Comparison of ENCODE assay signal across 17 cellular contexts in the genomic region with DNA sequence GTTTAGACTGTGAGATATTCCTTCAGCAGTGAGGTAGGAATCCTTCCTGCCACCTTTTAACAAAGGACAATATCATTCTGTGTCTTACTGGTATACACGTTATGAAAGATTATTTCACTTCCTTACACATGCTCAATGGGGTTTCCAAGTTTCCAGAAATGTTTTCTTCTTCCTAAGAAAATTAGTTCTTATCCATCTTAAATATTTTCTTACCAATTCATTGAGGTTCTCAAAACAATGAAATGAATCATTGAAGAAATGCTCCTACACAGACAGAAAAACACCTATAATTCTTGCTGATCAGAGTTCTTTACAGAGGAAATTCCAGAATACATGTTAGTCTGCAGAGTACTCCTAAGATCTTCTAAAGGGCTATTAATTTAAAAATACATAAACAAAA. TPM values are rescaled to one million over a fixed set of nuclear protein-coding genes. Genes with fewer than 3 reads are reported as not detected.
DNase-seq lines count a peak whose midpoint lies in the region; ATAC-seq, FAIRE-seq and TF ChIP-seq lines count a peak whose summit lies in the region.
"Had no signal": no experiment of that assay in that cellular context is flagged by ENCODE, and none has a peak within 500 bp of the region (broad histone marks: within the 10 kb centered on the region; RNA-seq: fewer than 3 reads in every experiment).

No MANE protein-coding gene starts in this region.

- dilution Hi-C loops in endothelial cell of umbilical vein (cut with MboI; ENCODE audit: extremely low pct_ligation_motif_present, low sequenced_read_pairs) = no loop called here

- H3K27ac ChIP-seq in BLaER1 (no peak overlapping the region), endothelial cell of umbilical vein (ENCODE audit: insufficient read depth, low read depth, low read length) (no peak overlapping the region), osteoblast (ENCODE audit: low read depth, low read length) (peak overlapping the region; percentile 73)

- no peak for FAIRE-seq in endothelial cell of umbilical vein (lab: Jason Lieb, UNC)

- intact Hi-C loops in endothelial cell of umbilical vein (cut with micrococcal nuclease) = loop anchor here (2.0 kb wide), 1 partner anchor 322 kb away; no protein-coding TSS in a partner anchor

- DNase-seq in NCI-H226 = peak; percentile 10
- peak; percentile 24 for DNase-seq in endothelial cell of umbilical vein (ENCODE audit: low read depth, low spot score)
- no peak for DNase-seq in osteoblast (ENCODE audit: insufficient read length, low spot score, missing footprints)
- DNase-seq: Calu3; CD4-positive, alpha-beta memory T cell; KBM-7; NCI-H1436 treated with DMSO at 0.1 percent for 48 hours; NCI-H2081 treated with DMSO at 0.1 percent for 48 hours; NCI-H510A treated with DMSO at 0.1 percent for 48 hours; NCI-H82 had no signal

- BruUV-seq in endothelial cell of umbilical vein (replicated peaks; lab: Mats Ljungman, UMichigan) = no TSS peak

- CTCF ChIA-PET in endothelial cell of umbilical vein (lab: Charles Lee) = no interaction called here

- POLR2A ChIA-PET in endothelial cell of umbilical vein (lab: Charles Lee) = no interaction called here

- no peak for ATAC-seq in GM19324 (IDR thresholded peaks at IDR 0.05; ENCODE audit: low FRiP score, unreplicated experiment)
- no peak for ATAC-seq in HG02973 (IDR thresholded peaks at IDR 0.05; ENCODE audit: unreplicated experiment)
- ATAC-seq in GM18868 (IDR thresholded peaks at IDR 0.05; ENCODE audit: unreplicated experiment) = no peak
- ATAC-seq: GM23338, HCT116, Right ventricle myocardium inferior had no signal

- H3K36me3 ChIP-seq in BLaER1 (no peaks in the 10 kb centered on the region), endothelial cell of umbilical vein (ENCODE audit: control insufficient read depth in 2 of 2, extremely low read depth in 1 of 2, insufficient read depth in 2 of 2, low read length in 2 of 2) (no peaks in the 10 kb centered on the region), osteoblast (ENCODE audit: insufficient read depth, low read length) (no peaks in the 10 kb centered on the region)

- H4K20me1 ChIP-seq in BLaER1 (no peaks in the 10 kb centered on the region), endothelial cell of umbilical vein (replicated peaks; ENCODE audit: control insufficient read depth, extremely low read depth, insufficient read depth, low read length) (no peaks in the 10 kb centered on the region), osteoblast (ENCODE audit: insufficient read depth, low read length) (no peaks in the 10 kb centered on the region)

- no peaks in the 10 kb centered on the region for H3K79me2 ChIP-seq in endothelial cell of umbilical vein (ENCODE audit: control insufficient read depth, insufficient read depth, low read length)
- no peaks in the 10 kb centered on the region for H3K79me2 ChIP-seq in osteoblast (ENCODE audit: insufficient read depth, low read length)

- H3K4me1 ChIP-seq in BLaER1 (peaks cover 36% of the 10 kb centered on the region), endothelial cell of umbilical vein (ENCODE audit: control insufficient read depth, extremely low read depth, insufficient read depth, low read length) (peaks cover 22% of the 10 kb centered on the region), osteoblast (ENCODE audit: insufficient read depth, low read length) (peaks cover 24% of the 10 kb centered on the region)

- peak overlapping the region; percentile 43 for H3K4me2 ChIP-seq in BLaER1
- peak overlapping the region; percentile 75 for H3K4me2 ChIP-seq in endothelial cell of umbilical vein (ENCODE audit: insufficient read depth, low read length)
- H3K4me2 ChIP-seq in osteoblast (ENCODE audit: insufficient read depth, low read length) = peak overlapping the region; percentile 53
- H3K4me2 ChIP-seq: GM23338 had no signal

- H3K27me3 ChIP-seq in BLaER1 (no peaks in the 10 kb centered on the region), endothelial cell of umbilical vein (ENCODE audit: control insufficient read depth in 2 of 2, insufficient read depth in 2 of 2, low read length in 2 of 2) (peaks cover 11 to 13% of the 10 kb centered on the region in 2 experiments), osteoblast (ENCODE audit: insufficient read depth, low read length) (no peaks in the 10 kb centered on the region)

- no peak overlapping the region for H3K4me3 ChIP-seq in BLaER1
- no peak overlapping the region for H3K4me3 ChIP-seq in endothelial cell of umbilical vein (replicated peaks in 1 of 3; ENCODE audit: insufficient read depth in 1 of 3, low read depth in 1 of 3, low read length in 3 of 3)
- H3K4me3 ChIP-seq in osteoblast (ENCODE audit: insufficient read depth, low read length) = no peak overlapping the region
- H3K4me3 ChIP-seq: GM23338 had no signal

- H2AFZ ChIP-seq in endothelial cell of umbilical vein (ENCODE audit: low read depth, low read length) (no peak overlapping the region), osteoblast (ENCODE audit: low read length) (no peak overlapping the region)
- H2AFZ ChIP-seq: GM23338 had no signal

- TF ChIP-seq CTCF in endothelial cell of umbilical vein (IDR thresholded peaks at IDR 0.05; ENCODE audit: extremely low read depth in 1 of 2, insufficient read depth in 1 of 2, low read depth in 1 of 2, low read length in 2 of 2) (no peak), osteoblast (IDR thresholded peaks at IDR 0.05; ENCODE audit: extremely low read depth, low read depth, low read length) (no peak)

- TF ChIP-seq POLR2A in endothelial cell of umbilical vein (IDR thresholded peaks at IDR 0.05; ENCODE audit: low read depth, low read length) = no peak

- H3K9me3 ChIP-seq in BLaER1 (peaks cover 9% of the 10 kb centered on the region; the same call in 1 of the 2 replicates), endothelial cell of umbilical vein (replicated peaks; ENCODE audit: control insufficient read depth, insufficient read depth, low read length) (no peaks in the 10 kb centered on the region), osteoblast (ENCODE audit: low read depth, low read length) (no peaks in the 10 kb centered on the region)

- H3K9ac ChIP-seq in BLaER1 (no peak overlapping the region), endothelial cell of umbilical vein (replicated peaks; ENCODE audit: extremely low read depth, insufficient read depth, low read length) (no peak overlapping the region)

- H3K9me1 ChIP-seq in endothelial cell of umbilical vein (replicated peaks; ENCODE audit: control insufficient read depth, extremely low read depth, insufficient read depth, low read length) = no peaks in the 10 kb centered on the region

TF ChIP-seq in endothelial cell of umbilical vein, 7 proteins besides CTCF, POLR2A, EP300 and RAD21:
- TF ChIP-seq EZH2 (IDR thresholded peaks at IDR 0.05; ENCODE audit: borderline replicate concordance, low read depth, low read length, severe bottlenecking) (no peak), MYC (IDR thresholded peaks at IDR 0.05; ENCODE audit: low read depth, low read length) (no peak), GATA2 (IDR thresholded peaks at IDR 0.05; ENCODE audit: insufficient read depth, insufficient read length, low read depth, low read length) (no peak), JUN (IDR thresholded peaks at IDR 0.05; ENCODE audit: borderline replicate concordance, insufficient read depth, insufficient read length, low read depth) (no peak), POLR2AphosphoS5 (IDR thresholded peaks at IDR 0.05; ENCODE audit: insufficient read depth, low read depth, low read length) (no peak), FOS (IDR thresholded peaks at IDR 0.05; ENCODE audit: borderline replicate concordance, insufficient read depth, low read length) (no peak)
- TF ChIP-seq, protein P1, sequence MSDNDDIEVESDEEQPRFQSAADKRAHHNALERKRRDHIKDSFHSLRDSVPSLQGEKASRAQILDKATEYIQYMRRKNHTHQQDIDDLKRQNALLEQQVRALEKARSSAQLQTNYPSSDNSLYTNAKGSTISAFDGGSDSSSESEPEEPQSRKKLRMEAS (IDR thresholded peaks at IDR 0.05; ENCODE audit: insufficient read depth, insufficient read length) = no peak

RNA-seq across cellular contexts. Expression of a gene that starts 51.4 kb away (rescaled TPM):
- total RNA-seq in endothelial cell of umbilical vein (201 and 206 TPM in 2 replicates), osteoblast (138 and 203 TPM in 2 replicates)
- 221 and 401 TPM in 2 replicates for polyA plus RNA-seq in endothelial cell of umbilical vein
- 220 and 293 TPM in 2 replicates for polyA plus RNA-seq in endothelial cell of umbilical vein (2011; cell fraction: cytosol; rRNA removed)
- 73.4 and 116 TPM in 2 replicates for polyA plus RNA-seq in endothelial cell of umbilical vein (2011; cell fraction: nucleus; rRNA removed)
- 439 and 629 TPM in 2 replicates for polyA plus RNA-seq in endothelial cell of umbilical vein (2012)
- 62.6 and 70.1 TPM in 2 replicates for polyA minus RNA-seq in endothelial cell of umbilical vein
- 72.9 TPM for polyA minus RNA-seq in endothelial cell of umbilical vein (2011; cell fraction: cytosol; rRNA and poly(A)+ RNA removed)
- polyA minus RNA-seq in endothelial cell of umbilical vein (2011; cell fraction: nucleus; rRNA and poly(A)+ RNA removed) = 25.8 and 30.0 TPM in 2 replicates
